2 cellular contexts compared by ENCODE assay signal in genomic region chr16:9008335-9009260, GRCh38.
TF ChIP-seq lines count a peak whose summit lies in the region.

No MANE protein-coding gene starts in this region.

TF ChIP-seq in GM23338, 12 proteins besides CTCF, POLR2A, EP300 and RAD21 (continued from another document):
- TF ChIP-seq REST (IDR thresholded peaks at IDR 0.05; ENCODE audit: unreplicated experiment) (no peak), ETS1 (IDR thresholded peaks at IDR 0.05) (no peak), STAT1 (IDR thresholded peaks at IDR 0.05; ENCODE audit: unreplicated experiment) (no peak), EZH2 (IDR thresholded peaks at IDR 0.05; ENCODE audit: low read depth, unreplicated experiment) (no peak), ZNF331 (CRISPR knock-in tag; IDR thresholded peaks at IDR 0.05; ENCODE audit: low read depth) (no peak), ZNF114 (CRISPR knock-in tag; IDR thresholded peaks at IDR 0.05) (no peak)
TF ChIP-seq in GM23338: peak in this region for 0.

TF ChIP-seq in K562, 482 proteins besides CTCF, POLR2A, EP300 and RAD21 (continued from another document):
- no peak for TF ChIP-seq ZBTB34 (CRISPR knock-in tag; IDR thresholded peaks at IDR 0.05)
- peak; percentile 30; the same call in 1 of the 2 replicates for TF ChIP-seq MYC (IDR thresholded peaks at IDR 0.05; ENCODE audit: low read depth, low read length)
- TF ChIP-seq MYC (CRISPR knock-in tag; IDR thresholded peaks at IDR 0.05; ENCODE audit: borderline replicate concordance, low read depth), result no peak
- no peak for TF ChIP-seq ZNF707 (CRISPR knock-in tag; conservative IDR thresholded peaks at IDR 0.05)
- TF ChIP-seq SP2 (IDR thresholded peaks at IDR 0.05; ENCODE audit: extremely low read depth, low read depth, low read length, poor library complexity, severe bottlenecking), result no peak
- TF ChIP-seq IRF9 (tag; IDR thresholded peaks at IDR 0.05), result no peak
- no peak for TF ChIP-seq SAFB2 (IDR thresholded peaks at IDR 0.05; ENCODE audit: borderline replicate concordance, low read depth, low read length, severe bottlenecking)
- TF ChIP-seq KLF16 (IDR thresholded peaks at IDR 0.05), result peak; percentile 56; the same call in 1 of the 2 replicates
- peak; percentile 17; the same call in 1 of the 2 replicates for TF ChIP-seq ZNF740 (CRISPR knock-in tag; IDR thresholded peaks at IDR 0.05)
- TF ChIP-seq ZNF740 (tag; IDR thresholded peaks at IDR 0.05), result no peak
- TF ChIP-seq CC2D1A (IDR thresholded peaks at IDR 0.05), result peak; percentile 61
- TF ChIP-seq STAG1 (CRISPR knock-in tag; IDR thresholded peaks at IDR 0.05; ENCODE audit: borderline replicate concordance), result peak; percentile 37; the same call in 1 of the 2 replicates
- peak in 1 of 2 experiments; percentile 81; a peak in 2 of 4 replicates for TF ChIP-seq MAZ (CRISPR knock-in tag; conservative IDR thresholded peaks at IDR 0.05 in 1 of 2, IDR thresholded peaks at IDR 0.05 in 1 of 2)
- 0 out of 2 replicates have a peak, but pooled peaks have one; percentile 44 for TF ChIP-seq LCOR (CRISPR knock-in tag; IDR thresholded peaks at IDR 0.05)
- no peak for TF ChIP-seq ZNF121 (CRISPR knock-in tag; conservative IDR thresholded peaks at IDR 0.05)
- TF ChIP-seq VEZF1 (CRISPR knock-in tag; IDR thresholded peaks at IDR 0.05), result peak; percentile 39; the same call in 1 of the 2 replicates
- TF ChIP-seq ZNF24 (IDR thresholded peaks at IDR 0.05), result 0 out of 2 replicates have a peak, but pooled peaks have one; percentile 12
- peak; percentile 63; the same call in 1 of the 2 replicates for TF ChIP-seq PREB (CRISPR knock-in tag; IDR thresholded peaks at IDR 0.05)
- TF ChIP-seq YY1 (IDR thresholded peaks at IDR 0.05; ENCODE audit: borderline replicate concordance in 1 of 3, control insufficient read depth in 1 of 3, extremely low read depth in 1 of 3, insufficient read depth in 3 of 3, insufficient read length in 1 of 3, insufficient replicate concordance in 2 of 3, low read depth in 1 of 3, low read length in 2 of 3), result peak in 2 of 3 experiments; percentile 9 to 53
- TF ChIP-seq GABPB1 (CRISPR knock-in tag; IDR thresholded peaks at IDR 0.05), result 0 out of 2 replicates have a peak, but pooled peaks have one; percentile 44
- no peak for TF ChIP-seq TBP (optimal IDR thresholded peaks at IDR 0.05; ENCODE audit: low read depth, low read length)
- TF ChIP-seq DEAF1 (CRISPR knock-in tag; IDR thresholded peaks at IDR 0.05), result peak; percentile 33; the same call in 1 of the 2 replicates
- TF ChIP-seq CTCFL (IDR thresholded peaks at IDR 0.05; ENCODE audit: borderline replicate concordance, insufficient read depth, low read depth, low read length, poor library complexity, severe bottlenecking), result peak; percentile 6
- peak in 1 of 2 experiments; percentile 62; a peak in 1 of 4 replicates for TF ChIP-seq RCOR1 (IDR thresholded peaks at IDR 0.05; ENCODE audit: borderline replicate concordance in 1 of 2, low read depth in 2 of 2, low read length in 2 of 2)
- no peak for TF ChIP-seq NEUROD1 (IDR thresholded peaks at IDR 0.05; ENCODE audit: borderline replicate concordance, low read depth, low read length, partially characterized antibody)
- TF ChIP-seq SOX6 (IDR thresholded peaks at IDR 0.05), result 0 out of 2 replicates have a peak, but pooled peaks have one; percentile 28
- peak; percentile 80 for TF ChIP-seq SMC3 (conservative IDR thresholded peaks at IDR 0.05; ENCODE audit: insufficient read depth, low read depth, low read length)
- peak; percentile 74; the same call in 1 of the 2 replicates for TF ChIP-seq ZBTB7A (IDR thresholded peaks at IDR 0.05; ENCODE audit: borderline replicate concordance, control insufficient read depth, low read depth, low read length)
- TF ChIP-seq MTA3 (IDR thresholded peaks at IDR 0.05; ENCODE audit: borderline replicate concordance), result peak; percentile 47; the same call in 1 of the 2 replicates
- TF ChIP-seq UBTF (IDR thresholded peaks at IDR 0.05; ENCODE audit: borderline replicate concordance in 1 of 2, low read depth in 2 of 2, low read length in 2 of 2), result no peak
- TF ChIP-seq EGR1 (conservative IDR thresholded peaks at IDR 0.05), result peak; percentile 48
- no peak for TF ChIP-seq PTTG1 (tag; IDR thresholded peaks at IDR 0.05; ENCODE audit: low read depth)
- 0 out of 2 replicates have a peak, but pooled peaks have one; percentile 54 for TF ChIP-seq XRCC5 (IDR thresholded peaks at IDR 0.05; ENCODE audit: low read depth, low read length)
- peak; percentile 68; the same call in 1 of the 2 replicates for TF ChIP-seq RB1 (IDR thresholded peaks at IDR 0.05; ENCODE audit: low read depth)
